Comparison of ENCODE assay signal across 14 cellular contexts in the genomic region with DNA sequence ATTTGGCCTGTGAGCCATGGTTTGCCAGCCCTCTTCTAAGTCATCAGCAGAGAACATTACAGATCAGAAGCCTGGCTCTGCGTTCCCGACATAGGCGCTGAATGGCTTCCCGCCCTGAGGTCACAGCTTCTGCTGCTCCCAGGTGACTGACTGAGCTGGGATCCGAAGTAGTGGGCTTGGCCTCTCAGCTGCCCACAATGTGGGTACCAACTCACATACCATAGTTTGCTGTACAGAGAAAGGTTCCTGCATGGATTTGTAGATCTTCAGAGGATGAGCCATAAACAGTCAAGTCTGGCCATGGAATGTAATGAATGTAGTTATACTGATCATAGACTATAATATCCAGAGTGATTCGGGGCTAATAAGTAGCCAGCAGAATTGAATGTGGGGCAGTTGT. TPM values are rescaled to one million over a fixed set of nuclear protein-coding genes. Genes with fewer than 3 reads are reported as not detected.
"Had no signal": no experiment of that assay in that cellular context is flagged by ENCODE, and none has a peak within 500 bp of the region (broad histone marks: within the 10 kb centered on the region; RNA-seq: fewer than 3 reads in every experiment).

No MANE protein-coding gene starts in this region.

- H3K4me3 Mint-ChIP-seq: activated CD8-positive, alpha-beta memory T cell treated with anti-CD3 and anti-CD28 coated beads, Interleukin-2, amount 10 ng/mL, durations not matched to agents 7 days and 5 days; activated T-cell treated with anti-CD3 and anti-CD28 coated beads, Interleukin-2, amount 50 U/mL, for 24 hours; stimulated activated effector memory CD8-positive, alpha-beta T cell treated with anti-CD3 and anti-CD28 coated beads, Interleukin-12 subunit alpha, Interleukin-12 subunit beta, amount 100 ng/mL, for 72 hours had no signal

- H3K4me3 ChIP-seq: body of pancreas, tibial artery had no signal

- H3K4me1 ChIP-seq: tibial artery had no signal

- H3K9me3 Mint-ChIP-seq: activated naive CD4-positive, alpha-beta T cell treated with anti-CD3 and anti-CD28 coated beads, Interleukin-2, amount 50 U/mL, for 72 hours; activated T-cell treated with anti-CD3 and anti-CD28 coated beads, Interleukin-2, amount 50 U/mL, for 24 hours; stimulated activated effector memory CD8-positive, alpha-beta T cell treated with anti-CD3 and anti-CD28 coated beads, Interleukin-12 subunit alpha, Interleukin-12 subunit beta, amount 100 ng/mL, for 72 hours had no signal

- H3K9me3 ChIP-seq: body of pancreas, tibial artery had no signal

- H3K36me3 ChIP-seq: tibial artery had no signal

- H3K36me3 Mint-ChIP-seq: activated CD8-positive, alpha-beta memory T cell treated with anti-CD3 and anti-CD28 coated beads, Interleukin-2, amount 10 ng/mL, durations not matched to agents 7 days and 5 days; activated naive CD4-positive, alpha-beta T cell treated with anti-CD3 and anti-CD28 coated beads, Interleukin-2, amount 50 U/mL, for 72 hours; immature natural killer cell; stimulated activated effector memory CD8-positive, alpha-beta T cell treated with anti-CD3 and anti-CD28 coated beads, Interleukin-12 subunit alpha, Interleukin-12 subunit beta, amount 100 ng/mL, for 72 hours had no signal

- DNase-seq: activated CD4-positive, alpha-beta T cell treated with anti-CD3 and anti-CD28 coated beads for 1 hour; activated CD4-positive, alpha-beta T cell treated with anti-CD3 and anti-CD28 coated beads, Interleukin-2, amount 50 U/mL, for 48 hours; activated CD8-positive, alpha-beta memory T cell treated with anti-CD3 and anti-CD28 coated beads, Interleukin-2, amount 10 ng/mL, durations not matched to agents 7 days and 5 days; activated effector memory CD4-positive, alpha-beta T cell treated with Interleukin-2 at 50 U/mL for 16 hours; activated T-cell treated with anti-CD3 and anti-CD28 coated beads, Interleukin-2, amount 50 U/mL, for 24 hours; amniotic stem cell; body of pancreas; dermis blood vessel endothelial cell; immature natural killer cell; right cardiac atrium; SW 1271; tibial artery had no signal

- H3K27me3 ChIP-seq: body of pancreas, tibial artery had no signal

- ATAC-seq: body of pancreas; stimulated activated effector memory CD8-positive, alpha-beta T cell treated with anti-CD3 and anti-CD28 coated beads, Interleukin-12 subunit alpha, Interleukin-12 subunit beta, amount 100 ng/mL, for 72 hours had no signal

- H3K27ac ChIP-seq: tibial artery had no signal

- H3K27ac Mint-ChIP-seq: activated CD8-positive, alpha-beta memory T cell treated with anti-CD3 and anti-CD28 coated beads, Interleukin-2, amount 10 ng/mL, durations not matched to agents 7 days and 5 days; activated naive CD4-positive, alpha-beta T cell treated with anti-CD3 and anti-CD28 coated beads, Interleukin-2, amount 50 U/mL, for 72 hours; activated T-cell treated with anti-CD3 and anti-CD28 coated beads, Interleukin-2, amount 50 U/mL, for 24 hours; immature natural killer cell; stimulated activated effector memory CD8-positive, alpha-beta T cell treated with anti-CD3 and anti-CD28 coated beads, Interleukin-12 subunit alpha, Interleukin-12 subunit beta, amount 100 ng/mL, for 72 hours had no signal

RNA-seq across cellular contexts. Expression of a gene that starts 42.6 kb away (rescaled TPM):
- polyA plus RNA-seq: immature natural killer cell had no signal
